ENCODE assay signal across 1 cellular context in the genomic region with DNA sequence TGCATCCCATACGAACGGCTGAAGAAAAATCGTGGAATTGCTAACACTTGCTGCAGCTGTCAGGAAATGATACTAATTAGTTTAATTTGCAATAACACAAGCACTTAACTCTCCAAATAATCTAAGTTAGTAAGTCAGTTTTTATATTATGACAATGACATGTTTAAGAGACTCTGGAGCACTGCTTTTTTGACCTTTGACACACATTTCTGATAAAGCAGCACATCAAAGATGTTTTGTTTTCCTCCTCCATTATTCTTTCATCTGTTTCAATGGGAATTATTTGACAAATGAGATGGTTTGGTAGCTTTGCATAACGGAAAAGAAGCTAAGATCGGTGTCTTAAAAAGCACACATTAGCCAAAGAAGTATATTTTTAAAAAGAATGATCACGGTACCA.
TF ChIP-seq lines count a peak whose summit lies in the region.

No MANE protein-coding gene starts in this region.

TF ChIP-seq in WTC11, 78 proteins besides CTCF, POLR2A, EP300 and RAD21 (continued from another document):
- TF ChIP-seq STAT6 (CRISPR knock-in tag; conservative IDR thresholded peaks at IDR 0.05; ENCODE audit: low read depth), result no peak
- no peak for TF ChIP-seq ZNF425 (CRISPR knock-in tag; conservative IDR thresholded peaks at IDR 0.05)
